Comparison of ENCODE assay signal across 9 cellular contexts in genomic region chr11:93528757-93529639, GRCh38. TPM values are rescaled to one million over a fixed set of nuclear protein-coding genes. Genes with fewer than 3 reads are reported as not detected.
DNase-seq lines count a peak whose midpoint lies in the region; ATAC-seq and TF ChIP-seq lines count a peak whose summit lies in the region.
"Had no signal": no experiment of that assay in that cellular context is flagged by ENCODE, and none has a peak within 500 bp of the region (broad histone marks: within the 10 kb centered on the region; RNA-seq: fewer than 3 reads in every experiment).

No MANE protein-coding gene starts in this region.

- H3K36me3 Mint-ChIP-seq in glutamatergic neuron (ENCODE audit: unreplicated experiment): no peaks in the 10 kb centered on the region

- intact Hi-C loops in psoas muscle (cut with DNase I): loop anchor here in 1 of 2 donors (1.0 kb wide), 1 partner anchor 37 kb away; no protein-coding TSS in a partner anchor
- intact Hi-C loops in A673 (cut with micrococcal nuclease; ENCODE audit: unreplicated experiment): no loop called here

- peaks cover 5% of the 10 kb centered on the region for H3K27me3 Mint-ChIP-seq in glutamatergic neuron (ENCODE audit: unreplicated experiment)

- peak overlapping the region; percentile 48 for H3K27ac Mint-ChIP-seq in glutamatergic neuron (ENCODE audit: unreplicated experiment)

- TF ChIP-seq POLR2A in erythroblast (IDR thresholded peaks at IDR 0.05; ENCODE audit: low read length): no peak

- no TSS peak for BruUV-seq in A673 (replicated peaks; lab: Mats Ljungman, UMichigan)

- TF ChIP-seq CTCF in glutamatergic neuron (IDR thresholded peaks at IDR 0.05; ENCODE audit: partially characterized antibody, unreplicated experiment) (no peak), psoas muscle (IDR thresholded peaks at IDR 0.05) (no peak), A673 (conservative IDR thresholded peaks at IDR 0.05; ENCODE audit: low read depth, low read length) (no peak)

- H3K27ac ChIP-seq in psoas muscle (peak overlapping the region; percentile 74), A673 (ENCODE audit: low read depth, low read length, poor library complexity, severe bottlenecking) (no peak overlapping the region)

- DNase-seq in COLO668 (lab: John Stamatoyannopoulos, UW; ENCODE audit: unreplicated experiment): peak; percentile 26
- peak; percentile 71 for DNase-seq in NCI-H69 (lab: John Stamatoyannopoulos, UW)
- peak; percentile 22 for DNase-seq in glutamatergic neuron
- DNase-seq in psoas muscle: no peak
- no peak for DNase-seq in left lobe of liver (ENCODE audit: low spot score)
- DNase-seq in A673 (ENCODE audit: low spot score): no peak
- no peak for DNase-seq in germinal center (ENCODE audit: low spot score)
- DNase-seq in erythroblast (lab: John Stamatoyannopoulos, UW): no peak
- DNase-seq: GF-D8 had no signal

- WGBS in psoas muscle, 3 donors: 21 to 25% (median 24%) methylated on average over 10 of the region's 10 CpGs

- POLR2A ChIA-PET in A673 (lab: Charles Lee; ENCODE audit: low non-redundant PET): no interaction called here

- no peak overlapping the region for H3K4me3 ChIP-seq in psoas muscle
- H3K4me3 ChIP-seq in A673 (ENCODE audit: low read depth, low read length, poor library complexity, severe bottlenecking): no peak overlapping the region

- peaks cover 64% of the 10 kb centered on the region for H3K4me1 ChIP-seq in psoas muscle
- H3K4me1 ChIP-seq in A673 (ENCODE audit: insufficient read depth, low read length, poor library complexity, severe bottlenecking): peaks cover 7% of the 10 kb centered on the region

- H3K4me1 Mint-ChIP-seq in glutamatergic neuron (ENCODE audit: low read depth, unreplicated experiment): peaks cover 45% of the 10 kb centered on the region

- H3K9me3 ChIP-seq in psoas muscle (no peaks in the 10 kb centered on the region), A673 (ENCODE audit: low read depth, low read length, poor library complexity, severe bottlenecking) (no peaks in the 10 kb centered on the region)

- H3K27me3 ChIP-seq in psoas muscle (ENCODE audit: insufficient read depth in 3 of 3, low read length in 2 of 3) (no peaks in the 10 kb centered on the region), A673 (replicated peaks; ENCODE audit: insufficient read depth, low read depth, low read length, poor library complexity) (no peaks in the 10 kb centered on the region)

- ATAC-seq in psoas muscle: peak; percentile 27 to 61 (median 56)
- ATAC-seq in left lobe of liver: no peak

- H3K9me3 Mint-ChIP-seq in glutamatergic neuron (ENCODE audit: unreplicated experiment): peaks cover 6% of the 10 kb centered on the region

- no peaks in the 10 kb centered on the region for H3K36me3 ChIP-seq in psoas muscle (ENCODE audit: insufficient read depth in 1 of 2, low read depth in 1 of 2)
- H3K36me3 ChIP-seq in A673 (ENCODE audit: insufficient read depth, low read length, poor library complexity, severe bottlenecking): no peaks in the 10 kb centered on the region

- H3K4me3 Mint-ChIP-seq in glutamatergic neuron (ENCODE audit: unreplicated experiment): no peak overlapping the region

- CTCF ChIA-PET in A673 (lab: Charles Lee): no interaction called here

RNA-seq across cellular contexts. Expression of gene SMCO4, which starts 14.2 kb away (rescaled TPM):
- 3.0 TPM for total RNA-seq in glutamatergic neuron (ENCODE audit: unreplicated experiment)
- 10 to 100 TPM in 2 of 4 donors, 1 to 10 TPM in 2; 8.0 to 21.8 (median 9.5) TPM for total RNA-seq in psoas muscle
- 10 to 100 TPM in 1 of 3 donors, 1 to 10 TPM in 2; 3.5 to 10.8 (median 5.5) TPM for polyA plus RNA-seq in psoas muscle
- total RNA-seq in left lobe of liver: 48.7 TPM
- total RNA-seq in A673 (2021): 9.3 and 11.9 TPM in 2 replicates

Comparison
In these comparisons a context has a peak if more than half of its experiments do, and no peak if none do; other contexts are left out.
1. DNase-seq: peak in COLO668 (single experiment), NCI-H69 (single experiment) and glutamatergic neuron (single experiment); none in psoas muscle (0 of 2), left lobe of liver (single experiment), A673 (single experiment), germinal center (single experiment) and erythroblast (0 of 2).